In genomic region chr20:16397053-16397452, GRCh38 we compare ENCODE assay signal across 14 cellular contexts.
DNase-seq lines count a peak whose midpoint lies in the region; ATAC-seq and TF ChIP-seq lines count a peak whose summit lies in the region.
"Had no signal": no experiment of that assay in that cellular context is flagged by ENCODE, and none has a peak within 500 bp of the region (broad histone marks: within the 10 kb centered on the region; RNA-seq: fewer than 3 reads in every experiment).

No MANE protein-coding gene starts in this region.

- no peaks in the 10 kb centered on the region for H3K36me3 ChIP-seq in prostate gland
- no peaks in the 10 kb centered on the region for H3K36me3 ChIP-seq in GM23338 (ENCODE audit: insufficient read depth)
- H3K36me3 ChIP-seq: neutrophil, SJCRH30 had no signal

- H3K4me3 ChIP-seq in astrocyte of the spinal cord (ENCODE audit: low read depth, low read length) (no peak overlapping the region), prostate gland (no peak overlapping the region), GM23338 (no peak overlapping the region)
- H3K4me3 ChIP-seq: SJCRH30 had no signal

- H3K9me3 ChIP-seq in prostate gland = no peaks in the 10 kb centered on the region
- H3K9me3 ChIP-seq: neutrophil, SJCRH30 had no signal

- H3K27me3 Mint-ChIP-seq in GM23338 (ENCODE audit: insufficient read depth, low read depth, poor library complexity) = peaks cover 7% of the 10 kb centered on the region
- H3K27me3 Mint-ChIP-seq in activated naive CD4-positive, alpha-beta T cell treated with anti-CD3 and anti-CD28 coated beads, Interleukin-2, amount 10 ng/mL, durations not matched to agents 7 days and 5 days = no peaks in the 10 kb centered on the region
- H3K27me3 Mint-ChIP-seq: activated naive CD8-positive, alpha-beta T cell treated with anti-CD3 and anti-CD28 coated beads, Interleukin-2, amount 50 U/mL, for 24 hours had no signal

- H3K36me3 Mint-ChIP-seq in GM23338 (ENCODE audit: low read depth) = peaks cover 26% of the 10 kb centered on the region
- H3K36me3 Mint-ChIP-seq in activated naive CD4-positive, alpha-beta T cell treated with anti-CD3 and anti-CD28 coated beads, Interleukin-2, amount 10 ng/mL, durations not matched to agents 7 days and 5 days = no peaks in the 10 kb centered on the region

- WGBS in prostate gland = 23% methylated on average over 4 of the region's 4 CpGs

- intact Hi-C loops in left cardiac atrium (cut with DNase I) (no loop called here), prostate gland (cut with DNase I) (no loop called here)

- ATAC-seq in left cardiac atrium (peak; percentile 71 to 92), GM18858 (IDR thresholded peaks at IDR 0.05; ENCODE audit: unreplicated experiment) (no peak), GM23338 (no peak)
- ATAC-seq: activated naive CD8-positive, alpha-beta T cell treated with anti-CD3 and anti-CD28 coated beads, Interleukin-2, amount 50 U/mL, for 24 hours; left lobe of liver had no signal

- H3K4me1 ChIP-seq in prostate gland (replicated peaks) (no peaks in the 10 kb centered on the region), GM23338 (ENCODE audit: insufficient read depth) (peaks cover 6% of the 10 kb centered on the region; the same call in 1 of the 2 replicates)
- H3K4me1 ChIP-seq: SJCRH30 had no signal

- no peaks in the 10 kb centered on the region for H3K27me3 ChIP-seq in prostate gland (replicated peaks; ENCODE audit: insufficient read depth)
- no peaks in the 10 kb centered on the region for H3K27me3 ChIP-seq in GM23338 (ENCODE audit: insufficient read depth)
- H3K27me3 ChIP-seq: neutrophil, SJCRH30 had no signal

- H3K9me3 Mint-ChIP-seq in GM23338 = no peaks in the 10 kb centered on the region
- H3K9me3 Mint-ChIP-seq in activated naive CD4-positive, alpha-beta T cell treated with anti-CD3 and anti-CD28 coated beads, Interleukin-2, amount 10 ng/mL, durations not matched to agents 7 days and 5 days = no peaks in the 10 kb centered on the region
- H3K9me3 Mint-ChIP-seq: activated naive CD8-positive, alpha-beta T cell treated with anti-CD3 and anti-CD28 coated beads, Interleukin-2, amount 50 U/mL, for 24 hours had no signal

- no peaks in the 10 kb centered on the region for H3F3A ChIP-seq in GM23338 (replicated peaks; ENCODE audit: low read depth)

- H3K9me2 ChIP-seq in GM23338 (ENCODE audit: insufficient read depth) = peaks cover 33% of the 10 kb centered on the region

- H3K4me1 Mint-ChIP-seq in GM23338 = peaks cover 9% of the 10 kb centered on the region
- H3K4me1 Mint-ChIP-seq in activated naive CD4-positive, alpha-beta T cell treated with anti-CD3 and anti-CD28 coated beads, Interleukin-2, amount 10 ng/mL, durations not matched to agents 7 days and 5 days = no peaks in the 10 kb centered on the region
- H3K4me1 Mint-ChIP-seq: activated naive CD8-positive, alpha-beta T cell treated with anti-CD3 and anti-CD28 coated beads, Interleukin-2, amount 50 U/mL, for 24 hours had no signal

- no peak overlapping the region for H3K4me2 ChIP-seq in GM23338
- H3K4me2 ChIP-seq: KMS-11 had no signal

- DNase-seq in D341Med (ENCODE audit: low spot score) (peak; percentile 58), astrocyte of the spinal cord (ENCODE audit: low read depth, low spot score) (peak; percentile 19), left cardiac atrium (peak; percentile 71), prostate gland (ENCODE audit: low spot score) (peak; percentile 15), GM23338 (ENCODE audit: low spot score) (no peak), GM20000 (ENCODE audit: low spot score) (no peak)
- DNase-seq in activated naive CD4-positive, alpha-beta T cell treated with anti-CD3 and anti-CD28 coated beads, Interleukin-2, amount 10 ng/mL, durations not matched to agents 7 days and 5 days = no peak
- DNase-seq: activated naive CD8-positive, alpha-beta T cell treated with anti-CD3 and anti-CD28 coated beads, Interleukin-2, amount 50 U/mL, for 24 hours; NCI-H2081 treated with DMSO at 0.1 percent for 48 hours; SJCRH30 had no signal

- H3K27ac ChIP-seq in prostate gland = no peak overlapping the region
- no peak overlapping the region for H3K27ac ChIP-seq in GM23338 (ENCODE audit: low read depth)
- H3K27ac ChIP-seq: KMS-11, neutrophil, SJCRH30 had no signal

- in situ Hi-C loops in astrocyte of the spinal cord (cut with HindIII; ENCODE audit: low sequenced_read_pairs) = no loop called here

- H4K20me1 ChIP-seq in GM23338 (replicated peaks; ENCODE audit: insufficient read depth) = no peaks in the 10 kb centered on the region

- no peak overlapping the region for H3K27ac Mint-ChIP-seq in GM23338
- H3K27ac Mint-ChIP-seq in activated naive CD4-positive, alpha-beta T cell treated with anti-CD3 and anti-CD28 coated beads, Interleukin-2, amount 10 ng/mL, durations not matched to agents 7 days and 5 days = no peak overlapping the region
- H3K27ac Mint-ChIP-seq: activated naive CD8-positive, alpha-beta T cell treated with anti-CD3 and anti-CD28 coated beads, Interleukin-2, amount 50 U/mL, for 24 hours had no signal

- no peak overlapping the region for H2AFZ ChIP-seq in GM23338

- H3K79me2 ChIP-seq in GM23338 (replicated peaks; ENCODE audit: insufficient read depth) = no peaks in the 10 kb centered on the region

- no peak overlapping the region for H3K4me3 Mint-ChIP-seq in GM23338
- H3K4me3 Mint-ChIP-seq in activated naive CD4-positive, alpha-beta T cell treated with anti-CD3 and anti-CD28 coated beads, Interleukin-2, amount 10 ng/mL, durations not matched to agents 7 days and 5 days = no peak overlapping the region
- H3K4me3 Mint-ChIP-seq: activated naive CD8-positive, alpha-beta T cell treated with anti-CD3 and anti-CD28 coated beads, Interleukin-2, amount 50 U/mL, for 24 hours had no signal

- no peak for TF ChIP-seq CTCF in astrocyte of the spinal cord (IDR thresholded peaks at IDR 0.05; ENCODE audit: low read depth, low read length)
- no peak for TF ChIP-seq CTCF in prostate gland (IDR thresholded peaks at IDR 0.05)
- TF ChIP-seq CTCF in GM23338 (conservative IDR thresholded peaks at IDR 0.05; ENCODE audit: low read depth in 2 of 2) = no peak
- TF ChIP-seq CTCF in GM20000 (IDR thresholded peaks at IDR 0.05; ENCODE audit: extremely low read depth, missing control alignments) = no peak

- CTCF ChIA-PET in activated naive CD4-positive, alpha-beta T cell treated with anti-CD3 and anti-CD28 coated beads, Interleukin-2, amount 10 ng/mL, durations not matched to agents 7 days and 5 days (lab: Charles Lee) = no interaction called here

- no peak for TF ChIP-seq POLR2A in prostate gland (IDR thresholded peaks at IDR 0.05)

TF ChIP-seq in GM23338, 12 proteins besides CTCF, POLR2A, EP300 and RAD21 (continues in another document):
- TF ChIP-seq EZH2phosphoT487 (IDR thresholded peaks at IDR 0.05; ENCODE audit: unreplicated experiment) (no peak), CREB1 (CRISPR knock-in tag; IDR thresholded peaks at IDR 0.05; ENCODE audit: low read depth) (no peak), STAT1 (IDR thresholded peaks at IDR 0.05; ENCODE audit: unreplicated experiment) (no peak), NANOG (IDR thresholded peaks at IDR 0.05; ENCODE audit: borderline replicate concordance) (no peak), ZNF331 (CRISPR knock-in tag; IDR thresholded peaks at IDR 0.05; ENCODE audit: low read depth) (no peak)

Comparison
In these comparisons a context has a peak if more than half of its experiments do, and no peak if none do; other contexts are left out.
1. DNase-seq: peak in D341Med (single experiment), astrocyte of the spinal cord (single experiment), left cardiac atrium (single experiment) and prostate gland (single experiment); none in GM23338 (single experiment), GM20000 (single experiment) and activated naive CD4-positive, alpha-beta T cell treated with anti-CD3 and anti-CD28 coated beads, Interleukin-2, amount 10 ng/mL, durations not matched to agents 7 days and 5 days (single experiment).
2. ATAC-seq: peak in left cardiac atrium (2 of 2); none in GM18858 (single experiment) and GM23338 (single experiment).